In genomic region chr12:125048981-125049322, GRCh38 we compare ENCODE assay signal across 8 cellular contexts. TPM values are rescaled to one million over a fixed set of nuclear protein-coding genes. Genes with fewer than 3 reads are reported as not detected.
DNase-seq lines count a peak whose midpoint lies in the region; ATAC-seq, FAIRE-seq and TF ChIP-seq lines count a peak whose summit lies in the region.
"Not testable (repeated sequence)": the region's sequence is repeated elsewhere in the genome, so short reads cannot be mapped to it uniquely, and the experiment has no call there.

No MANE protein-coding gene starts in this region.

- not testable (repeated sequence) for FAIRE-seq in GM12878 (lab: Jason Lieb, UNC)

- not testable (repeated sequence) for ATAC-seq in activated CD4-positive, alpha-beta T cell treated with anti-CD3 and anti-CD28 coated beads for 36 hours; GM12878

- peak overlapping the region; percentile 74 for H3K4me3 Mint-ChIP-seq in HFFc6
- peak overlapping the region; percentile 75 for H3K4me3 Mint-ChIP-seq in activated CD4-positive, alpha-beta T cell treated with anti-CD3 and anti-CD28 coated beads for 36 hours

- H3K4me1 Mint-ChIP-seq in HFFc6 (ENCODE audit: low read depth); activated CD4-positive, alpha-beta T cell treated with anti-CD3 and anti-CD28 coated beads for 36 hours: not testable (repeated sequence)

- RAD21 ChIA-PET in GM12878 (lab: Charles Lee; ENCODE audit: unreplicated experiment), result not testable (repeated sequence)

- not testable (repeated sequence) for H3K36me3 Mint-ChIP-seq in HFFc6 (ENCODE audit: low read depth); activated CD4-positive, alpha-beta T cell treated with anti-CD3 and anti-CD28 coated beads for 36 hours (ENCODE audit: low read depth)

- peak overlapping the region; percentile 53 for H3K4me3 ChIP-seq in AG04450 (ENCODE audit: low read depth, low read length)
- peak overlapping the region; percentile 41; the same call in 1 of the 2 replicates for H3K4me3 ChIP-seq in GM12878
- peak overlapping the region; percentile 57 to 77 (median 62) for H3K4me3 ChIP-seq in esophagus muscularis mucosa
- peak overlapping the region; percentile 52 for H3K4me3 ChIP-seq in kidney epithelial cell (ENCODE audit: low read depth, low read length)
- H3K4me3 ChIP-seq in neutrophil (ENCODE audit: low read depth in 1 of 2, low read length in 1 of 2), result peak overlapping the region; percentile 77 to 86

- H3K9ac ChIP-seq in GM12878 (ENCODE audit: control insufficient read depth, insufficient read depth, low read length), result not testable (repeated sequence)

- not testable (repeated sequence) for TF ChIP-seq CTCF in AG04450 (IDR thresholded peaks at IDR 0.05; ENCODE audit: low read depth, low read length); HFFc6 (IDR thresholded peaks at IDR 0.05); GM12878 (IDR thresholded peaks at IDR 0.05 in 2 of 3, conservative IDR thresholded peaks at IDR 0.05 in 1 of 3; ENCODE audit: control insufficient read depth in 2 of 3, extremely low read depth in 1 of 3, insufficient read depth in 1 of 3, low read depth in 3 of 3, low read length in 3 of 3); esophagus muscularis mucosa (IDR thresholded peaks at IDR 0.05); kidney epithelial cell (IDR thresholded peaks at IDR 0.05; ENCODE audit: insufficient read depth, low read length, poor library complexity, severe bottlenecking); neutrophil (IDR thresholded peaks at IDR 0.05)

- H3K36me3 ChIP-seq in GM12878 (ENCODE audit: control insufficient read depth in 2 of 2, insufficient read depth in 2 of 2, low read length in 1 of 2); esophagus muscularis mucosa; kidney epithelial cell (ENCODE audit: control insufficient read depth, insufficient read depth, low read length); neutrophil: not testable (repeated sequence)

- not testable (repeated sequence) for H3K9me3 ChIP-seq in AG04450 (ENCODE audit: control insufficient read depth, insufficient read depth, low read length); GM12878 (replicated peaks; ENCODE audit: control insufficient read depth, insufficient read depth, low read length); esophagus muscularis mucosa; neutrophil

- not testable (repeated sequence) for TF ChIP-seq EP300 in GM12878 (IDR thresholded peaks at IDR 0.05; ENCODE audit: borderline replicate concordance in 1 of 2, control insufficient read depth in 1 of 2, low read depth in 2 of 2, low read length in 2 of 2); esophagus muscularis mucosa (IDR thresholded peaks at IDR 0.05)

- peak overlapping the region; percentile 83 for H2AFZ ChIP-seq in GM12878 (ENCODE audit: control insufficient read depth, low read depth, low read length)

- CTCF ChIA-PET in AG04450 (lab: Charles Lee); GM12878 (lab: Yijun Ruan, JAX): not testable (repeated sequence)
- CTCF ChIA-PET in activated CD4-positive, alpha-beta T cell treated with anti-CD3 and anti-CD28 coated beads for 36 hours (lab: Charles Lee), result interaction anchor here (0.5 to 1.3 kb wide), 4 partner anchors 11 to 54 kb away, joined by 3 to 5 read pairs (median 4); no protein-coding TSS in a partner anchor

- H3K9me3 Mint-ChIP-seq in HFFc6; activated CD4-positive, alpha-beta T cell treated with anti-CD3 and anti-CD28 coated beads for 36 hours (ENCODE audit: low read depth): not testable (repeated sequence)

- H3K27ac Mint-ChIP-seq in HFFc6; activated CD4-positive, alpha-beta T cell treated with anti-CD3 and anti-CD28 coated beads for 36 hours: not testable (repeated sequence)

- WGBS in GM12878 (ENCODE audit: insufficient coverage, insufficient replicate concordance, low lambda C conversion rate, missing lambda C conversion rate), result 86% methylated on average over 16 of the region's 16 CpGs
- WGBS in esophagus muscularis mucosa, result 79% methylated on average over 16 of the region's 16 CpGs

- intact Hi-C loops in activated CD4-positive, alpha-beta T cell treated with anti-CD3 and anti-CD28 coated beads for 36 hours (cut with DNase I, micrococcal nuclease), result loop anchor here (1.0 kb wide), 5 partner anchors 16 to 186 kb away; partner anchors contain the start of genes AACS (in 2 of the 2), DHX37 (in 2 of the 2), BRI3BP (in 1 of the 2) and SCARB1 (in 1 of the 2)
- intact Hi-C loops in GM12878 (cut with micrococcal nuclease; ENCODE audit: unreplicated experiment) (loop anchor here (1.0 kb wide), 1 partner anchor 16 kb away; the partner anchor contains the start of gene AACS), esophagus muscularis mucosa (cut with DNase I) (loop anchor here (1.0 kb wide), 1 partner anchor 16 kb away; the partner anchor contains the start of gene AACS)

- not testable (repeated sequence) for H3K4me1 ChIP-seq in GM12878 (ENCODE audit: control insufficient read depth, insufficient read depth, low read length)
- H3K4me1 ChIP-seq in esophagus muscularis mucosa, result peaks cover 6 to 14% (median 12%) of the 10 kb centered on the region in 4 donors
- peaks cover 6 to 14% of the 10 kb centered on the region in 2 experiments for H3K4me1 ChIP-seq in neutrophil (ENCODE audit: control insufficient read depth in 1 of 2, insufficient read depth in 1 of 2, low read depth in 1 of 2, low read length in 1 of 2)

- H3K27me3 Mint-ChIP-seq in HFFc6 (ENCODE audit: insufficient read depth); activated CD4-positive, alpha-beta T cell treated with anti-CD3 and anti-CD28 coated beads for 36 hours: not testable (repeated sequence)

- BruUV-seq in GM12878 (replicated peaks; lab: Mats Ljungman, UMichigan), result TSS peak; percentile 66

- not testable (repeated sequence) for TF ChIP-seq RAD21 in GM12878 (IDR thresholded peaks at IDR 0.05; ENCODE audit: insufficient read depth, low read depth, low read length)

- not testable (repeated sequence) for H3K79me2 ChIP-seq in GM12878 (ENCODE audit: control insufficient read depth, insufficient read depth, low read length)

- not testable (repeated sequence) for DNase-seq in AG04450 (ENCODE audit: low read depth, low spot score); HFFc6; activated CD4-positive, alpha-beta T cell treated with anti-CD3 and anti-CD28 coated beads for 36 hours; GM12878 (ENCODE audit: low read depth, low spot score); esophagus muscularis mucosa (ENCODE audit: extremely low spot score); kidney epithelial cell (ENCODE audit: low read depth)
- peak in 3 of 49 donors; percentile 35 to 48 (median 42) for DNase-seq in substantia nigra (lab: John Stamatoyannopoulos, UW)

- H3K27me3 ChIP-seq in AG04450 (ENCODE audit: control insufficient read depth, insufficient read depth, low read length); GM12878 (replicated peaks in 1 of 2; ENCODE audit: control insufficient read depth in 2 of 2, insufficient read depth in 2 of 2, low read length in 1 of 2); esophagus muscularis mucosa; kidney epithelial cell (ENCODE audit: control insufficient read depth, insufficient read depth, low read length); neutrophil: not testable (repeated sequence)

- H3K4me2 ChIP-seq in GM12878 (ENCODE audit: control insufficient read depth, insufficient read depth), result peak overlapping the region; percentile 79

- in situ Hi-C loops in GM12878 (cut with MboI), result not testable (repeated sequence)

- H4K20me1 ChIP-seq in GM12878 (ENCODE audit: control insufficient read depth, insufficient read depth), result not testable (repeated sequence)

- TF ChIP-seq POLR2A in GM12878 (IDR thresholded peaks at IDR 0.05; ENCODE audit: low read depth, low read length); esophagus muscularis mucosa (IDR thresholded peaks at IDR 0.05; ENCODE audit: low read depth): not testable (repeated sequence)

- POLR2A ChIA-PET in AG04450 (lab: Yijun Ruan, JAX) (interaction anchor here (0.8 kb wide), 2 partner anchors 16 to 36 kb away, joined by 3 read pairs; partner anchors contain the start of gene AACS), GM12878 (lab: Charles Lee) (interaction anchor here (0.5 to 1.2 kb wide), 2 partner anchors 12 to 131 kb away, joined by 3 to 5 read pairs; no protein-coding TSS in a partner anchor)
- POLR2A ChIA-PET in activated CD4-positive, alpha-beta T cell treated with anti-CD3 and anti-CD28 coated beads for 36 hours (lab: Charles Lee), result interaction anchor here (1.0 to 1.3 kb wide), 3 partner anchors 16 to 55 kb away, joined by 3 to 7 read pairs (median 6); partner anchors contain the start of gene AACS

- SMC1A ChIA-PET in GM12878 (lab: Charles Lee; ENCODE audit: uncharacterized antibody, unreplicated experiment), result interaction anchor here (0.9 to 1.3 kb wide), 2 partner anchors 10 to 56 kb away, joined by 3 to 6 read pairs; partner anchors contain the start of gene BRI3BP

- H3K27ac ChIP-seq in AG04450 (ENCODE audit: low read depth, low read length); GM12878 (ENCODE audit: control insufficient read depth, insufficient read depth): not testable (repeated sequence)
- H3K27ac ChIP-seq in esophagus muscularis mucosa (replicated peaks in 1 of 4), result peak overlapping the region in 3 of 4 donors; percentile 52 to 59 (median 52)
- H3K27ac ChIP-seq in neutrophil, result peak overlapping the region; percentile 35
- H3K27ac ChIP-seq in substantia nigra (ENCODE audit: low read depth, low read length, poor library complexity, severe bottlenecking), result peak overlapping the region; percentile 80

RNA-seq across cellular contexts. Expression of gene AACS, which starts 16.3 kb away (rescaled TPM):
- 18.0 and 19.2 TPM in 2 replicates for polyA plus RNA-seq in AG04450 (2011; rRNA removed)
- 24.6 and 25.5 TPM in 2 replicates for polyA minus RNA-seq in AG04450 (2011; rRNA and poly(A)+ RNA removed)
- total RNA-seq in HFFc6 (2021; fragmentation: NEBNext Ultra II Directional; extraction: Animal tissue kit (Norgen Biotek cat#: 25700)), result 10 to 100 TPM; 21.6 to 29.5 (median 24.2) TPM
- 10 to 100 TPM; 13.9 to 16.6 TPM for total RNA-seq in activated CD4-positive, alpha-beta T cell treated with anti-CD3 and anti-CD28 coated beads for 36 hours
- 34.6 and 37.3 TPM in 2 replicates for total RNA-seq in GM12878 (2013; cell fraction: nucleolus; rRNA removed)
- 20.8 and 23.7 TPM in 2 replicates for total RNA-seq in GM12878 (2014; rRNA removed)
- 12.0 TPM in 2 replicates for total RNA-seq in GM12878 (2014; rRNA removed; fragmentation: Illumina TruSeq; extraction: Trizol)
- 31.8 and 34.0 TPM in 2 replicates for total RNA-seq in GM12878 (2021)
- polyA plus RNA-seq in GM12878 (2011; ENCODE audit: low read depth), result 13.1 TPM
- polyA plus RNA-seq in GM12878 (2011; rRNA removed), result 11.2 and 14.8 TPM in 2 replicates
- polyA plus RNA-seq in GM12878 (2011; cell fraction: cytosol; rRNA removed), result 15.5 and 18.3 TPM in 2 replicates
- 35.1 and 45.5 TPM in 2 replicates for polyA plus RNA-seq in GM12878 (2011; cell fraction: nucleus; rRNA removed)
- 18.4 and 21.6 TPM in 2 replicates for polyA plus RNA-seq in GM12878 (2012)
- 9.9 and 20.6 TPM in 2 replicates for polyA plus RNA-seq in GM12878 (2014; fragmentation: Illumina TruSeq; extraction: Trizol)
- polyA plus RNA-seq in GM12878 (2014; fragmentation: Nextera tagmentation; extraction: Ambion mirVana), result 10 to 100 TPM; 10.1 to 13.6 TPM
- 20.5 and 21.5 TPM in 2 replicates for polyA plus RNA-seq in GM12878 (2014; rRNA removed)
- 10 to 100 TPM; 24.9 to 29.5 TPM for polyA plus RNA-seq in GM12878 (2016; fragmentation: Nextera tagmentation; extraction: Ambion mirVana)
- 24.7 and 25.5 TPM in 2 replicates for polyA minus RNA-seq in GM12878 (2011; rRNA and poly(A)+ RNA removed)
- polyA minus RNA-seq in GM12878 (2011; cell fraction: cytosol; rRNA and poly(A)+ RNA removed), result 7.9 and 9.4 TPM in 2 replicates
- 10.2 and 21.0 TPM in 2 replicates for polyA minus RNA-seq in GM12878 (2011; cell fraction: nucleus; rRNA and poly(A)+ RNA removed)
- 10 to 100 TPM; 10.2 to 16.7 (median 13.9) TPM for total RNA-seq in esophagus muscularis mucosa
- total RNA-seq in kidney epithelial cell, result 32.5 and 35.7 TPM in 2 replicates

RNA-seq across cellular contexts. Expression of gene BRI3BP, which starts 55.5 kb away (rescaled TPM):
- polyA plus RNA-seq in AG04450 (2011; rRNA removed) (2.6 and 2.9 TPM in 2 replicates), GM12878 (2011; rRNA removed) (27.6 and 33.0 TPM in 2 replicates), GM12878 (2014; fragmentation: Illumina TruSeq; extraction: Trizol) (30.3 and 31.9 TPM in 2 replicates), GM12878 (2014; fragmentation: Nextera tagmentation; extraction: Ambion mirVana) (10 to 100 TPM; 15.1 to 22.6 TPM), GM12878 (2014; rRNA removed) (24.3 and 24.6 TPM in 2 replicates), GM12878 (2016; fragmentation: Nextera tagmentation; extraction: Ambion mirVana) (10 to 100 TPM; 11.5 to 33.5 TPM)
- 2.8 and 3.4 TPM in 2 replicates for polyA minus RNA-seq in AG04450 (2011; rRNA and poly(A)+ RNA removed)
- 1 to 10 TPM; 6.5 to 9.3 (median 7.5) TPM for total RNA-seq in HFFc6 (2021; fragmentation: NEBNext Ultra II Directional; extraction: Animal tissue kit (Norgen Biotek cat#: 25700))
- total RNA-seq in activated CD4-positive, alpha-beta T cell treated with anti-CD3 and anti-CD28 coated beads for 36 hours, result 10 to 100 TPM; 18.6 to 26.2 TPM
- total RNA-seq in GM12878 (2013; cell fraction: nucleolus; rRNA removed), result 27.0 and 27.3 TPM in 2 replicates
- total RNA-seq in GM12878 (2014; rRNA removed) (29.3 and 31.7 TPM in 2 replicates), GM12878 (2014; rRNA removed; fragmentation: Illumina TruSeq; extraction: Trizol) (28.7 and 30.1 TPM in 2 replicates), GM12878 (2021) (33.3 and 37.0 TPM in 2 replicates), esophagus muscularis mucosa (1 to 10 TPM; 2.2 to 3.3 (median 2.5) TPM), kidney epithelial cell (6.0 and 7.3 TPM in 2 replicates)
- 8.5 TPM for polyA plus RNA-seq in GM12878 (2011; ENCODE audit: low read depth)
- 21.9 and 24.3 TPM in 2 replicates for polyA plus RNA-seq in GM12878 (2011; cell fraction: cytosol; rRNA removed)
- 5.6 and 7.6 TPM in 2 replicates for polyA plus RNA-seq in GM12878 (2011; cell fraction: nucleus; rRNA removed)
- polyA plus RNA-seq in GM12878 (2012), result 14.7 and 17.3 TPM in 2 replicates
- 29.6 and 36.6 TPM in 2 replicates for polyA minus RNA-seq in GM12878 (2011; rRNA and poly(A)+ RNA removed)
- polyA minus RNA-seq in GM12878 (2011; cell fraction: cytosol; rRNA and poly(A)+ RNA removed), result 18.6 and 20.7 TPM in 2 replicates
- 3.6 and 8.3 TPM in 2 replicates for polyA minus RNA-seq in GM12878 (2011; cell fraction: nucleus; rRNA and poly(A)+ RNA removed)
